Comparison of ENCODE assay signal across 9 cellular contexts in the genomic region with DNA sequence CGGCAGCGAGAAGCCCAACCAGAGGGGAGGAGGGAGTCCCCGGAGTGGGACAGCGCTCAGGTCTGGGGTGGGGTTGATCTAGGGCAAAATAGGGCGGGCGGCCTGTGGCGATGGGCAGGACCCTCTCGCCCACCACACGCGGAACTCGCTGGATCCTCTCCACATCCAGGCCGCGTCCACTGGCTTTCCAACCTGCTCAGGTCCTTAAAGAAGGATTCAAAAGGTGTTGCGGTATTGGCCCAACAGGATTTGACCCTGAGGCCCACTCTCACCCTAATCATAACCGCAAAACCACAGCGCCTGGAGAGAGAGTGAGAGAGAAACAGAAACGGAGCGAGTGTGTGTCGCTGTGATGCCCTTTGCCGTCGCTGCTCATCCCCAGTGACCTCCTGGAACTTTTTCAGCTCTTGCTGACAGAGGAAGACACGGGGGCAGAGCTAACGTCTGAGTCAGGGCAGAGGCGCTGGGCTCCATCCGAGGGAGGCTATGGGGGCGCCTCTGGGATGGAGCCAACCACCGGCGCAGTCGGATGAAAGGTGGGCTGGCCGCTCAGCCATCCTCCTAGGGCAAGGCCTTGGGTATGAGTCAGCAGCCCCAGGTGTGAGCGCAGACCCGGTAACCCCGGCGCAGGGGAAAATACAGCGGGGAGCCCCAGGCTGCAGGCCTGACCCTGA. TPM values are rescaled to one million over a fixed set of nuclear protein-coding genes. Genes with fewer than 3 reads are reported as not detected.
DNase-seq lines count a peak whose midpoint lies in the region; ATAC-seq and TF ChIP-seq lines count a peak whose summit lies in the region.
"Had no signal": no experiment of that assay in that cellular context is flagged by ENCODE, and none has a peak within 500 bp of the region (broad histone marks: within the 10 kb centered on the region; RNA-seq: fewer than 3 reads in every experiment).

No MANE protein-coding gene starts in this region.

- CTCF ChIA-PET in Panc1 (lab: Charles Lee) = interaction anchor here (0.6 to 1.4 kb wide), 5 partner anchors 8 to 113 kb away, joined by 3 to 8 read pairs (median 5); no protein-coding TSS in a partner anchor

- intact Hi-C loops in Panc1 (cut with micrococcal nuclease; ENCODE audit: unreplicated experiment) = no loop called here
- intact Hi-C loops in sciatic nerve (cut with DNase I) = no loop called here

- TF ChIP-seq POLR2A in erythroblast (IDR thresholded peaks at IDR 0.05; ENCODE audit: low read length) = no peak

- H3K9me3 ChIP-seq in Panc1 (ENCODE audit: control insufficient read depth, insufficient read depth, low read depth, low read length) = no peaks in the 10 kb centered on the region

- H3K27ac ChIP-seq in Panc1 (ENCODE audit: low read length) = peak overlapping the region; percentile 53; the same call in 1 of the 2 replicates
- H3K27ac ChIP-seq in coronary artery = no peak overlapping the region

- H3K36me3 ChIP-seq in Panc1 (ENCODE audit: control insufficient read depth, insufficient read depth, low read length) = no peaks in the 10 kb centered on the region

- DNase-seq in Panc1 (ENCODE audit: low read depth, low spot score) = no peak
- DNase-seq in coronary artery (ENCODE audit: low spot score) = no peak
- DNase-seq in sciatic nerve (ENCODE audit: low spot score) = no peak
- DNase-seq in A172 (ENCODE audit: low spot score) = no peak
- no peak for DNase-seq in erythroblast (lab: John Stamatoyannopoulos, UW)

- no TSS peak for BruUV-seq in Panc1 (replicated peaks; lab: Mats Ljungman, UMichigan)

- in situ Hi-C loops in Panc1 (cut with HindIII; ENCODE audit: low pct_unique_long_range_greater_than_20kb, low sequenced_read_pairs) = no loop called here

- no peaks in the 10 kb centered on the region for H3K27me3 ChIP-seq in Panc1 (ENCODE audit: control insufficient read depth, insufficient read depth, low read length)

- peak; percentile 57 for ATAC-seq in GM19395 (IDR thresholded peaks at IDR 0.05; ENCODE audit: unreplicated experiment)
- ATAC-seq in Panc1 = peak; percentile 15
- ATAC-seq in sciatic nerve = peak; percentile 45
- no peak for ATAC-seq in GM18498 (IDR thresholded peaks at IDR 0.05; ENCODE audit: unreplicated experiment)
- no peak for ATAC-seq in HG02938 (IDR thresholded peaks at IDR 0.05; ENCODE audit: unreplicated experiment)

- no peak for TF ChIP-seq CTCF in Panc1 (IDR thresholded peaks at IDR 0.05)
- no peak for TF ChIP-seq CTCF in coronary artery (IDR thresholded peaks at IDR 0.05)

- POLR2A ChIA-PET in Panc1 (lab: Charles Lee) = interaction anchor here (0.5 kb wide), 1 partner anchor 45 kb away, joined by 13 read pairs; no protein-coding TSS in a partner anchor

- peaks cover 25% of the 10 kb centered on the region for H3K4me1 ChIP-seq in Panc1 (ENCODE audit: control insufficient read depth, insufficient read depth, low read length)

- peak overlapping the region; percentile 35 to 53 for H3K4me3 ChIP-seq in Panc1 (ENCODE audit: low read depth in 2 of 2, low read length in 2 of 2)
- H3K4me3 ChIP-seq in coronary artery = peak overlapping the region; percentile 55

RNA-seq across cellular contexts. Expression of a gene that starts 16.7 kb away (rescaled TPM):
- 0.26 TPM for total RNA-seq in Panc1 (2021; ENCODE audit: unreplicated experiment)
- 0.63 TPM for polyA plus RNA-seq in Panc1 (2012; ENCODE audit: insufficient read length)
- not detected for total RNA-seq in sciatic nerve
- not detected in 2 replicates for total RNA-seq in A172 (2014; rRNA removed; shearing (Covaris generic))
- total RNA-seq: LHCN-M2 had no signal

RNA-seq across cellular contexts. Expression of a gene that starts 36.5 kb away (rescaled TPM):
- total RNA-seq in Panc1 (2021; ENCODE audit: unreplicated experiment) (12.3 TPM), sciatic nerve (9.0 TPM)
- polyA plus RNA-seq in Panc1 (2012; ENCODE audit: insufficient read length) = 19.1 TPM
- 2.1 and 4.6 TPM in 2 replicates for total RNA-seq in A172 (2014; rRNA removed; shearing (Covaris generic))

RNA-seq across cellular contexts. Expression of a gene that starts 58.9 kb away (rescaled TPM):
- total RNA-seq in Panc1 (2021; ENCODE audit: unreplicated experiment) (18.3 TPM), sciatic nerve (12.3 TPM)
- polyA plus RNA-seq in Panc1 (2012; ENCODE audit: insufficient read length) = 28.2 TPM
- total RNA-seq in A172 (2014; rRNA removed; shearing (Covaris generic)) = 21.0 and 22.4 TPM in 2 replicates

Comparison
In these comparisons a context has a peak if more than half of its experiments do, and no peak if none do; other contexts are left out.
1. ATAC-seq: peak in GM19395 (single experiment), Panc1 (single experiment) and sciatic nerve (single experiment); none in GM18498 (single experiment) and HG02938 (single experiment).